ENCODE assay signal across 12 cellular contexts in genomic region chrX:57137481-57137880, GRCh38. TPM values are rescaled to one million over a fixed set of nuclear protein-coding genes. Genes with fewer than 3 reads are reported as not detected.
DNase-seq lines count a peak whose midpoint lies in the region; ATAC-seq and TF ChIP-seq lines count a peak whose summit lies in the region.
"Had no signal": no experiment of that assay in that cellular context is flagged by ENCODE, and none has a peak within 500 bp of the region (broad histone marks: within the 10 kb centered on the region; RNA-seq: fewer than 3 reads in every experiment).

No MANE protein-coding gene starts in this region.

- no peak overlapping the region for H2BK120ac ChIP-seq in neuronal stem cell (ENCODE audit: low read depth, low read length)

- H2AK5ac ChIP-seq in neuronal stem cell (ENCODE audit: low read depth, low read length) = no peak overlapping the region

- no CpG with 5 or more reads among the region's 1 CpG for WGBS in neuronal stem cell (ENCODE audit: extremely low coverage in 2 of 2, insufficient read length in 2 of 2, insufficient replicate concordance in 1 of 2), 2 donors

- H3K18ac ChIP-seq in neuronal stem cell (ENCODE audit: low read length) = peak overlapping the region; percentile 83

- peak overlapping the region in 1 of 2 donors; percentile 24 for H3K4me3 Mint-ChIP-seq in stimulated activated naive CD8-positive, alpha-beta T cell treated with anti-CD3 and anti-CD28 coated beads, Interleukin-15, amount 100 ng/mL, for 72 hours
- H3K4me3 Mint-ChIP-seq: memory B cell had no signal

- H2BK12ac ChIP-seq in neuronal stem cell (ENCODE audit: low read length) = no peak overlapping the region

- no peak overlapping the region for H3K27ac Mint-ChIP-seq in stimulated activated naive CD8-positive, alpha-beta T cell treated with anti-CD3 and anti-CD28 coated beads, Interleukin-15, amount 100 ng/mL, for 72 hours
- H3K27ac Mint-ChIP-seq: memory B cell had no signal

- DNase-seq in DMS114 treated with DMSO at 0.1 percent for 48 hours (lab: John Stamatoyannopoulos, UW; ENCODE audit: unreplicated experiment) (peak; percentile 53), NCI-H2196 (lab: John Stamatoyannopoulos, UW; ENCODE audit: unreplicated experiment) (peak; percentile 1), fibroblast of mammary gland (ENCODE audit: low read depth) (peak; percentile 11), neuronal stem cell (ENCODE audit: low spot score) (no peak), PC-3 (no peak)
- no peak for DNase-seq in activated naive CD4-positive, alpha-beta T cell (lab: John Stamatoyannopoulos, UW)
- no peak for DNase-seq in stimulated activated naive CD8-positive, alpha-beta T cell treated with anti-CD3 and anti-CD28 coated beads, Interleukin-15, amount 100 ng/mL, for 72 hours
- DNase-seq: NCI-H2081; SIG-M5; stimulated activated CD4-positive, alpha-beta T cell treated with anti-CD3 and anti-CD28 coated beads, Interleukin-1b, Interleukin-23, amount 100 ng/mL, for 48 hours had no signal

- H4K20me1 ChIP-seq in PC-3 (ENCODE audit: low read length) = no peaks in the 10 kb centered on the region

- no peaks in the 10 kb centered on the region for H3K79me2 ChIP-seq in PC-3 (ENCODE audit: low read length)

- H3K27me3 ChIP-seq in neuronal stem cell (ENCODE audit: control insufficient read depth in 3 of 3, insufficient read depth in 3 of 3, low read depth in 1 of 3, low read length in 3 of 3) (no peaks in the 10 kb centered on the region), PC-3 (ENCODE audit: low read length) (no peaks in the 10 kb centered on the region)

- H3K4me1 Mint-ChIP-seq in stimulated activated naive CD8-positive, alpha-beta T cell treated with anti-CD3 and anti-CD28 coated beads, Interleukin-15, amount 100 ng/mL, for 72 hours = peaks cover 9% of the 10 kb centered on the region

- no TSS peak for BruUV-seq in PC-3 (replicated peaks; lab: Mats Ljungman, UMichigan)

- no peaks in the 10 kb centered on the region for H3K27me3 Mint-ChIP-seq in stimulated activated naive CD8-positive, alpha-beta T cell treated with anti-CD3 and anti-CD28 coated beads, Interleukin-15, amount 100 ng/mL, for 72 hours
- H3K27me3 Mint-ChIP-seq: memory B cell had no signal

- H3K27ac ChIP-seq in neuronal stem cell (replicated peaks; ENCODE audit: low read length) (peak overlapping the region; percentile 87), PC-3 (ENCODE audit: low read length) (no peak overlapping the region)

- no peak for ATAC-seq in PC-3
- ATAC-seq in stimulated activated naive CD8-positive, alpha-beta T cell treated with anti-CD3 and anti-CD28 coated beads, Interleukin-15, amount 100 ng/mL, for 72 hours = no peak
- ATAC-seq in HG03442 (IDR thresholded peaks at IDR 0.05; ENCODE audit: unreplicated experiment) = no peak

- no peaks in the 10 kb centered on the region for H3K9me3 ChIP-seq in neuronal stem cell (replicated peaks in 1 of 2; ENCODE audit: control insufficient read depth in 2 of 2, insufficient read depth in 1 of 2, low read depth in 1 of 2, low read length in 2 of 2)
- no peaks in the 10 kb centered on the region for H3K9me3 ChIP-seq in PC-3 (ENCODE audit: low read length)

- H3K36me3 ChIP-seq in neuronal stem cell (replicated peaks in 1 of 2; ENCODE audit: control insufficient read depth in 2 of 2, insufficient read depth in 2 of 2, low read length in 2 of 2) = peaks cover 0 to 3% of the 10 kb centered on the region in 2 donors
- no peaks in the 10 kb centered on the region for H3K36me3 ChIP-seq in PC-3 (ENCODE audit: low read depth, low read length)

- H3K14ac ChIP-seq in neuronal stem cell (ENCODE audit: low read length) = peak overlapping the region; percentile 94

- H3K4ac ChIP-seq in neuronal stem cell (ENCODE audit: low read length) = no peak overlapping the region

- CTCF ChIA-PET in PC-3 (lab: Charles Lee) = no interaction called here

- H2AFZ ChIP-seq in neuronal stem cell (ENCODE audit: low read length) (peak overlapping the region; percentile 72), PC-3 (ENCODE audit: low read length) (no peak overlapping the region)

- no peak overlapping the region for H2BK15ac ChIP-seq in neuronal stem cell (ENCODE audit: low read length)

- no peak overlapping the region for H3K23ac ChIP-seq in neuronal stem cell (ENCODE audit: low read depth, low read length, poor library complexity)

- H3K4me2 ChIP-seq in neuronal stem cell (ENCODE audit: insufficient read depth, low read length, poor library complexity, severe bottlenecking) = peak overlapping the region; percentile 57
- H3K4me2 ChIP-seq in PC-3 (ENCODE audit: low read length) = no peak overlapping the region

- no peaks in the 10 kb centered on the region for H3K9me2 ChIP-seq in PC-3 (replicated peaks; ENCODE audit: low read length)

- H2BK5ac ChIP-seq in neuronal stem cell (ENCODE audit: low read length) = no peak overlapping the region

- H4K8ac ChIP-seq in neuronal stem cell (ENCODE audit: low read depth, low read length) = no peak overlapping the region

- no peak overlapping the region for H4K91ac ChIP-seq in neuronal stem cell (ENCODE audit: low read depth, low read length, poor library complexity)

- H3K4me1 ChIP-seq in neuronal stem cell (ENCODE audit: control insufficient read depth in 2 of 2, insufficient read depth in 1 of 2, low read depth in 1 of 2, low read length in 2 of 2) (peaks cover 0 to 2% of the 10 kb centered on the region in 2 donors), PC-3 (ENCODE audit: insufficient read depth, low read length) (peaks cover 16% of the 10 kb centered on the region)

- no peaks in the 10 kb centered on the region for H3F3A ChIP-seq in PC-3 (ENCODE audit: low read length, unreplicated experiment)

- peaks cover 0 to 6% of the 10 kb centered on the region in 2 donors for H3K9me3 Mint-ChIP-seq in stimulated activated naive CD8-positive, alpha-beta T cell treated with anti-CD3 and anti-CD28 coated beads, Interleukin-15, amount 100 ng/mL, for 72 hours
- H3K9me3 Mint-ChIP-seq: memory B cell had no signal

- H3K4me3 ChIP-seq in fibroblast of mammary gland (ENCODE audit: control insufficient read depth, low read depth, low read length) (no peak overlapping the region), neuronal stem cell (ENCODE audit: low read length in 2 of 2) (peak overlapping the region; percentile 43 to 74), PC-3 (ENCODE audit: low read length) (no peak overlapping the region)

- intact Hi-C loops in PC-3 (cut with micrococcal nuclease) = no loop called here

- no peaks in the 10 kb centered on the region for H3K79me1 ChIP-seq in neuronal stem cell (ENCODE audit: low read depth, low read length)

- POLR2A ChIA-PET in PC-3 (lab: Charles Lee; ENCODE audit: unreplicated experiment) = no interaction called here

- H3K9ac ChIP-seq in neuronal stem cell (ENCODE audit: low read depth, low read length, poor library complexity) (peak overlapping the region; percentile 70), PC-3 (ENCODE audit: low read length) (no peak overlapping the region)

- TF ChIP-seq CTCF in fibroblast of mammary gland (conservative IDR thresholded peaks at IDR 0.05; ENCODE audit: control insufficient read depth, insufficient read depth, low read depth, low read length) (no peak), PC-3 (conservative IDR thresholded peaks at IDR 0.05; ENCODE audit: low read depth, low read length) (no peak)

RNA-seq across cellular contexts. Expression of gene SPIN2A, which starts 0.3 kb away (rescaled TPM):
- 1.3 TPM for polyA plus RNA-seq in neuronal stem cell (2013, experiment 1 of 2)
- 1.1 TPM for polyA plus RNA-seq in neuronal stem cell (2013, experiment 2 of 2)
- 0.17 and 0.44 TPM in 2 replicates for total RNA-seq in PC-3 (2014; rRNA removed)

RNA-seq across cellular contexts. Expression of gene SPIN2B, which starts 16.1 kb away (rescaled TPM):
- polyA plus RNA-seq in neuronal stem cell (2013, experiment 1 of 2) = 11.2 TPM
- 12.6 TPM for polyA plus RNA-seq in neuronal stem cell (2013, experiment 2 of 2)
- total RNA-seq in PC-3 (2014; rRNA removed) = 8.1 and 17.7 TPM in 2 replicates

Comparison
In these comparisons a context has a peak if more than half of its experiments do, and no peak if none do; other contexts are left out.
1. DNase-seq: peak in DMS114 treated with DMSO at 0.1 percent for 48 hours (single experiment), NCI-H2196 (single experiment) and fibroblast of mammary gland (single experiment); none in neuronal stem cell (single experiment), activated naive CD4-positive, alpha-beta T cell (0 of 4), PC-3 (single experiment) and stimulated activated naive CD8-positive, alpha-beta T cell treated with anti-CD3 and anti-CD28 coated beads, Interleukin-15, amount 100 ng/mL, for 72 hours (0 of 2).
2. H3K4me3 ChIP-seq: peak in neuronal stem cell (2 of 2); none in fibroblast of mammary gland (single experiment) and PC-3 (single experiment).